ENCODE assay signal across 18 cellular contexts in the genomic region with DNA sequence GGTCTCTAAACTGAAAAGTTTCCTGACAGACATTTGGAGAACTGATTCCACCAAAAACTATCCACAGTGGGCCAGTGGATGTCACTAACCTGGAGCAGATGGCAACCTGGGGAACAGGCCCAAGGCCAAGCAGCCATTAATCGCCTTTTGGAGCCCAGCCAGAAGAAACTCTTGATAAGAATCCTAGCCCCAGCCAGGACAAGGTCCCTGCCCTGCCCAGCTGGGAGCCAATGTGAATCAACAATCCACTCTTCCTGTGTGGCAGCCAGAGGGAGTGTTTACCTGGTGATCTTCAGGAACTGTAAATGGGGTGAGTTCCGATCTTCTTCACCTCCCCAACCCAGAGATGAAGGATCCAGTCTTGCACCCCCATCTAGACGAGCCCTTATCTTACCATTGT. TPM values are rescaled to one million over a fixed set of nuclear protein-coding genes. Genes with fewer than 3 reads are reported as not detected.
DNase-seq lines count a peak whose midpoint lies in the region; ATAC-seq, FAIRE-seq and TF ChIP-seq lines count a peak whose summit lies in the region.
"Had no signal": no experiment of that assay in that cellular context is flagged by ENCODE, and none has a peak within 500 bp of the region (broad histone marks: within the 10 kb centered on the region; RNA-seq: fewer than 3 reads in every experiment).

No MANE protein-coding gene starts in this region.

- H3K56ac ChIP-seq in IMR-90 (ENCODE audit: extremely low read depth, insufficient read depth, low read length): no peak overlapping the region
- no peak overlapping the region for H3K56ac ChIP-seq in H1 (replicated peaks; ENCODE audit: insufficient read length, low read depth, low read length)

- FAIRE-seq in H1 (lab: Jason Lieb, UNC) (no peak), pancreas (lab: Jason Lieb, UNC) (no peak)
- FAIRE-seq: GM19239 had no signal

- H3K23me2 ChIP-seq in H1 (ENCODE audit: low read depth, low read length): no peaks in the 10 kb centered on the region

- H3K4me2 ChIP-seq in IMR-90 (ENCODE audit: low read depth, low read length) (no peak overlapping the region), H1 (ENCODE audit: insufficient read depth in 1 of 2, low read depth in 2 of 2, low read length in 2 of 2) (no peak overlapping the region)
- H3K4me2 ChIP-seq: KMS-11, PC-9 had no signal

- H3K4me1 ChIP-seq in IMR-90 (ENCODE audit: control insufficient read depth, insufficient read depth, low read length): peaks cover 12% of the 10 kb centered on the region
- H3K4me1 ChIP-seq in H1 (replicated peaks in 1 of 4; ENCODE audit: control insufficient read depth in 3 of 4, insufficient read depth in 4 of 4, low read length in 3 of 4): peaks cover under 1 to 4% (median 2%) of the 10 kb centered on the region in 4 experiments; a peak in 4 of 7 replicates
- H3K4me1 ChIP-seq in pancreas: peaks cover 0 to 4% (median 0%) of the 10 kb centered on the region in 3 donors
- peaks cover 10% of the 10 kb centered on the region for H3K4me1 ChIP-seq in lower lobe of right lung
- H3K4me1 ChIP-seq in uterus: no peaks in the 10 kb centered on the region

- no peak overlapping the region for H3K27ac Mint-ChIP-seq in activated naive CD4-positive, alpha-beta T cell treated with anti-CD3 and anti-CD28 coated beads, Interleukin-2, amount 10 ng/mL, durations not matched to agents 7 days and 5 days
- H3K27ac Mint-ChIP-seq: CD4-positive, alpha-beta T cell had no signal

- no peak overlapping the region for H3K9ac ChIP-seq in IMR-90 (ENCODE audit: low read depth, low read length)
- H3K9ac ChIP-seq in H1 (replicated peaks in 1 of 4; ENCODE audit: extremely low read depth in 1 of 4, low read depth in 3 of 4, low read length in 3 of 4): no peak overlapping the region
- H3K9ac ChIP-seq: KMS-11 had no signal

- H2BK20ac ChIP-seq in IMR-90 (ENCODE audit: low read depth, low read length): peak overlapping the region; percentile 28; the same call in 1 of the 2 replicates
- H2BK20ac ChIP-seq in H1 (ENCODE audit: low read length): peak overlapping the region; percentile 55; the same call in 1 of the 2 replicates

- H3K27me3 ChIP-seq in IMR-90 (ENCODE audit: control insufficient read depth, insufficient read depth, low read length): no peaks in the 10 kb centered on the region
- no peaks in the 10 kb centered on the region for H3K27me3 ChIP-seq in H1 (replicated peaks in 1 of 4; ENCODE audit: control insufficient read depth in 3 of 4, extremely low read depth in 1 of 4, insufficient read depth in 3 of 4, low read length in 3 of 4)
- no peaks in the 10 kb centered on the region for H3K27me3 ChIP-seq in pancreas
- H3K27me3 ChIP-seq in lower lobe of right lung (ENCODE audit: low read depth): no peaks in the 10 kb centered on the region
- H3K27me3 ChIP-seq in uterus: no peaks in the 10 kb centered on the region

- dilution Hi-C loops in IMR-90 (cut with HindIII; ENCODE audit: low sequenced_read_pairs, unreplicated experiment): no loop called here

- in situ Hi-C loops in IMR-90 (cut with MboI; ENCODE audit: low sequenced_read_pairs): no loop called here

- H2BK120ac ChIP-seq in IMR-90 (ENCODE audit: low read depth, low read length) (peak overlapping the region; percentile 36; the same call in 1 of the 2 replicates), H1 (replicated peaks; ENCODE audit: low read depth, low read length) (no peak overlapping the region)

- no peak overlapping the region for H2BK5ac ChIP-seq in IMR-90 (ENCODE audit: low read depth, low read length, poor library complexity, severe bottlenecking)
- no peak overlapping the region for H2BK5ac ChIP-seq in H1 (ENCODE audit: low read depth, low read length)

- no peak for TF ChIP-seq CTCF in IMR-90 (conservative IDR thresholded peaks at IDR 0.05; ENCODE audit: low read depth, low read length)
- TF ChIP-seq CTCF in H1 (IDR thresholded peaks at IDR 0.05; ENCODE audit: control extremely low read depth in 1 of 3, insufficient read depth in 1 of 3, low read depth in 1 of 3, low read length in 3 of 3): no peak
- no peak for TF ChIP-seq CTCF in pancreas (IDR thresholded peaks at IDR 0.05)
- no peak for TF ChIP-seq CTCF in lower lobe of right lung (IDR thresholded peaks at IDR 0.05)
- TF ChIP-seq CTCF in uterus (IDR thresholded peaks at IDR 0.05): no peak

- H2AK5ac ChIP-seq in IMR-90 (ENCODE audit: low read depth, low read length): peak overlapping the region; percentile 66
- no peak overlapping the region for H2AK5ac ChIP-seq in H1 (ENCODE audit: low read depth, low read length)

- H4K5ac ChIP-seq in IMR-90 (ENCODE audit: low read depth, low read length): no peak overlapping the region
- no peak overlapping the region for H4K5ac ChIP-seq in H1 (ENCODE audit: insufficient read length, low read depth, low read length)

- no peak overlapping the region for H2BK12ac ChIP-seq in H1 (ENCODE audit: low read depth, low read length)

- H3K18ac ChIP-seq in IMR-90 (ENCODE audit: low read depth, low read length): no peak overlapping the region
- no peak overlapping the region for H3K18ac ChIP-seq in H1 (ENCODE audit: extremely low read depth, low read length)

- H3K79me1 ChIP-seq in IMR-90 (ENCODE audit: low read depth in 1 of 2, low read length in 2 of 2) (no peaks in the 10 kb centered on the region), H1 (ENCODE audit: low read depth, low read length) (no peaks in the 10 kb centered on the region)

- no peak overlapping the region for H3K27ac ChIP-seq in IMR-90 (ENCODE audit: insufficient read depth, low read length)
- H3K27ac ChIP-seq in H1 (ENCODE audit: low read depth, low read length): no peak overlapping the region
- H3K27ac ChIP-seq in pancreas: peak overlapping the region in 1 of 4 donors; percentile 6
- H3K27ac ChIP-seq in lower lobe of right lung: no peak overlapping the region
- H3K27ac ChIP-seq in uterus: no peak overlapping the region
- H3K27ac ChIP-seq: HL-60, KMS-11, PC-9 had no signal

- H2AK9ac ChIP-seq in IMR-90 (replicated peaks; ENCODE audit: low read depth, low read length, poor library complexity): no peak overlapping the region

- H3K14ac ChIP-seq in IMR-90 (replicated peaks; ENCODE audit: low read depth, low read length) (no peak overlapping the region), H1 (ENCODE audit: insufficient read length) (no peak overlapping the region)

- no peak for TF ChIP-seq EP300 in H1 (IDR thresholded peaks at IDR 0.05; ENCODE audit: borderline replicate concordance in 1 of 2, low read depth in 2 of 2, low read length in 2 of 2)

- intact Hi-C loops in IMR-90 (cut with micrococcal nuclease) (no loop called here), pancreas (cut with DNase I) (no loop called here), lower lobe of right lung (cut with DNase I) (no loop called here), uterus (cut with DNase I; ENCODE audit: low total_unique reads) (no loop called here)

- 0 out of 2 replicates have a peak overlapping the region, but pooled peaks have one; percentile 27 for H4K91ac ChIP-seq in IMR-90 (ENCODE audit: insufficient read depth, low read depth, low read length)
- H4K91ac ChIP-seq in H1 (replicated peaks; ENCODE audit: insufficient read length, low read length): no peak overlapping the region

- no peaks in the 10 kb centered on the region for H4K20me1 ChIP-seq in IMR-90 (ENCODE audit: insufficient read depth, low read length)
- no peaks in the 10 kb centered on the region for H4K20me1 ChIP-seq in H1 (replicated peaks in 1 of 2; ENCODE audit: control insufficient read depth in 1 of 2, insufficient read depth in 2 of 2, low read length in 2 of 2)

- no peaks in the 10 kb centered on the region for H3K79me2 ChIP-seq in H1 (ENCODE audit: control insufficient read depth in 1 of 2, insufficient read depth in 2 of 2, low read length in 2 of 2)

- no peak overlapping the region for H3K4me3 ChIP-seq in IMR-90 (ENCODE audit: insufficient read depth, low read depth, low read length)
- no peak overlapping the region for H3K4me3 ChIP-seq in H1 (ENCODE audit: extremely low read depth in 1 of 4, insufficient read depth in 2 of 4, low read depth in 3 of 4, low read length in 4 of 4)
- no peak overlapping the region for H3K4me3 ChIP-seq in pancreas
- no peak overlapping the region for H3K4me3 ChIP-seq in lower lobe of right lung
- no peak overlapping the region for H3K4me3 ChIP-seq in uterus
- H3K4me3 ChIP-seq: PC-9 had no signal

- H3K9me3 ChIP-seq in IMR-90 (ENCODE audit: control insufficient read depth, insufficient read depth, low read length) (peaks cover 4% of the 10 kb centered on the region; the same call in 1 of the 2 replicates), H1 (ENCODE audit: insufficient read depth in 2 of 2, low read depth in 1 of 2, low read length in 1 of 2) (no peaks in the 10 kb centered on the region), pancreas (no peaks in the 10 kb centered on the region), lower lobe of right lung (no peaks in the 10 kb centered on the region), uterus (no peaks in the 10 kb centered on the region)

- DNase-seq in IMR-90 (no peak), NCI-H82 (lab: John Stamatoyannopoulos, UW) (peak; percentile 63), H1 (ENCODE audit: low read depth in 1 of 2, low spot score in 2 of 2) (no peak), pancreas (peak in 5 of 6 donors; percentile 64 to 79 (median 72)), lower lobe of right lung (no peak), uterus (no peak)
- no peak for DNase-seq in activated naive CD4-positive, alpha-beta T cell treated with anti-CD3 and anti-CD28 coated beads, Interleukin-2, amount 10 ng/mL, durations not matched to agents 7 days and 5 days
- DNase-seq: CD4-positive, alpha-beta T cell; GF-D8; HCEC 1CT; MM.1S; NCI-H1105 treated with DMSO at 0.1 percent for 48 hours; NCI-H2029 treated with DMSO at 0.1 percent for 48 hours had no signal

- peaks cover 14% of the 10 kb centered on the region for H3K9me3 Mint-ChIP-seq in activated naive CD4-positive, alpha-beta T cell treated with anti-CD3 and anti-CD28 coated beads, Interleukin-2, amount 10 ng/mL, durations not matched to agents 7 days and 5 days

- CTCF ChIA-PET in IMR-90 (lab: Yijun Ruan, JAX): no interaction called here
- CTCF ChIA-PET in H1 (lab: Charles Lee; ENCODE audit: partially characterized antibody): interaction anchor here (1.2 to 6.3 kb wide), 3 partner anchors 13 to 28 kb away, joined by 3 to 31 read pairs (median 5); partner anchors contain the start of gene IGSF23
- CTCF ChIA-PET in activated naive CD4-positive, alpha-beta T cell treated with anti-CD3 and anti-CD28 coated beads, Interleukin-2, amount 10 ng/mL, durations not matched to agents 7 days and 5 days (lab: Charles Lee): no interaction called here

- no peak for TF ChIP-seq POLR2A in IMR-90 (IDR thresholded peaks at IDR 0.05; ENCODE audit: low read depth, low read length)
- no peak for TF ChIP-seq POLR2A in H1 (IDR thresholded peaks at IDR 0.05; ENCODE audit: control extremely low read depth in 1 of 2, low read depth in 2 of 2, low read length in 2 of 2)
- TF ChIP-seq POLR2A in uterus (IDR thresholded peaks at IDR 0.05): no peak

- H3K4me1 Mint-ChIP-seq in activated naive CD4-positive, alpha-beta T cell treated with anti-CD3 and anti-CD28 coated beads, Interleukin-2, amount 10 ng/mL, durations not matched to agents 7 days and 5 days: no peaks in the 10 kb centered on the region

- ATAC-seq in IMR-90 (ENCODE audit: low read depth): no peak
- ATAC-seq in pancreas: peak; percentile 58 to 85 (median 78)
- no peak for ATAC-seq in lower lobe of right lung
- ATAC-seq: SK-N-SH treated with all-trans-retinoic acid at 6 μM for 48 hours had no signal

- H3K23ac ChIP-seq in IMR-90 (ENCODE audit: low read depth, low read length): no peak overlapping the region
- no peak overlapping the region for H3K23ac ChIP-seq in H1 (ENCODE audit: insufficient read length)

- H3K4me3 Mint-ChIP-seq in activated naive CD4-positive, alpha-beta T cell treated with anti-CD3 and anti-CD28 coated beads, Interleukin-2, amount 10 ng/mL, durations not matched to agents 7 days and 5 days: no peak overlapping the region
- H3K4me3 Mint-ChIP-seq: CD4-positive, alpha-beta T cell had no signal

- H4K8ac ChIP-seq in IMR-90 (ENCODE audit: low read depth in 2 of 2, low read length in 2 of 2): no peak overlapping the region
- H4K8ac ChIP-seq in H1 (ENCODE audit: extremely low read depth, insufficient read depth, low read length): no peak overlapping the region

- H3K4ac ChIP-seq in IMR-90 (ENCODE audit: low read depth, low read length) (peak overlapping the region; percentile 45), H1 (replicated peaks; ENCODE audit: insufficient read length, low read depth, low read length) (no peak overlapping the region)

- H3K36me3 Mint-ChIP-seq in activated naive CD4-positive, alpha-beta T cell treated with anti-CD3 and anti-CD28 coated beads, Interleukin-2, amount 10 ng/mL, durations not matched to agents 7 days and 5 days: no peaks in the 10 kb centered on the region

- BruUV-seq in IMR-90 (replicated peaks; lab: Mats Ljungman, UMichigan): no TSS peak

- WGBS in IMR-90 (ENCODE audit: extremely low coverage in 2 of 2, insufficient read length in 1 of 2), 2 experiments: 67% methylated on average over 1 of the region's 3 CpGs; no CpG with 5 or more reads in 1 of the 2 experiments
- WGBS in H1 (ENCODE audit: extremely low coverage in 1 of 2, insufficient coverage in 1 of 2, insufficient read length in 1 of 2, insufficient replicate concordance in 2 of 2, low coverage in 1 of 2, low lambda C conversion rate in 2 of 2, missing lambda C conversion rate in 1 of 2), 2 experiments: 90% methylated on average over 2 of the region's 3 CpGs; no CpG with 5 or more reads in 1 of the 2 experiments
- WGBS in pancreas, 2 donors: 18 to 33% methylated on average over 3 of the region's 3 CpGs

- peaks cover 20% of the 10 kb centered on the region for H3K27me3 Mint-ChIP-seq in activated naive CD4-positive, alpha-beta T cell treated with anti-CD3 and anti-CD28 coated beads, Interleukin-2, amount 10 ng/mL, durations not matched to agents 7 days and 5 days

- peaks cover 5% of the 10 kb centered on the region for H3K9me1 ChIP-seq in IMR-90 (ENCODE audit: insufficient read depth, low read length)

- TF ChIP-seq RAD21 in IMR-90 (IDR thresholded peaks at IDR 0.05; ENCODE audit: low read length): no peak
- no peak for TF ChIP-seq RAD21 in H1 (IDR thresholded peaks at IDR 0.05 in 1 of 2, conservative IDR thresholded peaks at IDR 0.05 in 1 of 2; ENCODE audit: low read depth in 2 of 2, low read length in 2 of 2)

- POLR2A ChIA-PET in IMR-90 (lab: Charles Lee; ENCODE audit: unreplicated experiment): no interaction called here
- POLR2A ChIA-PET in H1 (lab: Charles Lee; ENCODE audit: partially characterized antibody): no interaction called here

- H2BK15ac ChIP-seq in IMR-90 (ENCODE audit: low read depth, low read length) (peak overlapping the region; percentile 46; the same call in 1 of the 3 replicates), H1 (ENCODE audit: low read length) (no peak overlapping the region)

- H2AFZ ChIP-seq in IMR-90 (replicated peaks; ENCODE audit: low read length, poor library complexity) (no peak overlapping the region), H1 (ENCODE audit: low read length) (no peak overlapping the region)
- H2AFZ ChIP-seq: PC-9 had no signal

- no peaks in the 10 kb centered on the region for H3K36me3 ChIP-seq in IMR-90 (ENCODE audit: control insufficient read depth, insufficient read depth, low read length)
- H3K36me3 ChIP-seq in H1 (ENCODE audit: control insufficient read depth in 2 of 4, insufficient read depth in 4 of 4, low read length in 3 of 4): no peaks in the 10 kb centered on the region
- H3K36me3 ChIP-seq in pancreas: no peaks in the 10 kb centered on the region
- H3K36me3 ChIP-seq in lower lobe of right lung: no peaks in the 10 kb centered on the region
- no peaks in the 10 kb centered on the region for H3K36me3 ChIP-seq in uterus

RNA-seq across cellular contexts. Expression of gene IGSF23, which starts 14.5 kb away (rescaled TPM):
- under 0.01 TPM in 1 of 2 replicates, not detected in the other for total RNA-seq in IMR-90 (2012; rRNA removed)
- polyA plus RNA-seq in IMR-90 (2012; rRNA removed): 0.26 and 0.27 TPM in 2 replicates
- polyA plus RNA-seq in IMR-90 (2012; cell fraction: cytosol; rRNA removed): 0.15 and 0.22 TPM in 2 replicates
- 0.14 TPM in 1 of 2 replicates, not detected in the other for polyA plus RNA-seq in IMR-90 (2012; cell fraction: nucleus; rRNA removed; ENCODE audit: low replicate concordance)
- not detected in 2 replicates for total RNA-seq in H1 (2021; fragmentation: NEBNext Ultra II Directional; extraction: Animal tissue kit (Norgen Biotek cat#: 25700))
- not detected in 2 replicates for polyA plus RNA-seq in H1 (2011; rRNA removed)
- not detected for polyA plus RNA-seq in H1 (2011; cell fraction: cytosol; rRNA removed)
- not detected for polyA plus RNA-seq in H1 (2011; cell fraction: nucleus; rRNA removed)
- not detected in 4 replicates for polyA plus RNA-seq in H1 (2012, experiment 1 of 2)
- not detected for polyA plus RNA-seq in H1 (2012, experiment 2 of 2)
- not detected for polyA plus RNA-seq in H1 (2013, experiment 1 of 2)
- polyA plus RNA-seq in H1 (2013, experiment 2 of 2): not detected
- not detected in 2 replicates for polyA minus RNA-seq in H1 (2011; rRNA and poly(A)+ RNA removed)
- not detected for polyA minus RNA-seq in H1 (2011; cell fraction: cytosol; rRNA and poly(A)+ RNA removed)
- polyA minus RNA-seq in H1 (2011; cell fraction: nucleus; rRNA and poly(A)+ RNA removed): not detected
- total RNA-seq in pancreas: 1 to 10 TPM in 4 of 6 donors, under 1 TPM in 2; 0.43 to 1.3 (median 1.3) TPM
- polyA plus RNA-seq in pancreas: 1 to 10 TPM; 1.1 TPM
- total RNA-seq in lower lobe of right lung: not detected
- not detected for total RNA-seq in uterus
- total RNA-seq: CD4-positive, alpha-beta T cell; PC-9 had no signal

RNA-seq across cellular contexts. Expression of gene PVR, which starts 44.8 kb away (rescaled TPM):
- total RNA-seq in IMR-90 (2012; rRNA removed) (93.0 and 106 TPM in 2 replicates), pancreas (10 to 100 TPM in 5 of 6 donors, 1 to 10 TPM in 1; 9.3 to 19.8 (median 14.8) TPM), lower lobe of right lung (35.0 TPM), uterus (10 to 100 TPM in 3 of 4 donors, 1 to 10 TPM in 1; 7.9 to 45.3 (median 28.0) TPM)
- polyA plus RNA-seq in IMR-90 (2012; rRNA removed) (117 and 122 TPM in 2 replicates), H1 (2011; rRNA removed) (14.8 and 16.9 TPM in 2 replicates), pancreas (10 to 100 TPM; 25.2 to 28.8 TPM)
- polyA plus RNA-seq in IMR-90 (2012; cell fraction: cytosol; rRNA removed): 62.8 and 141 TPM in 2 replicates
- polyA plus RNA-seq in IMR-90 (2012; cell fraction: nucleus; rRNA removed; ENCODE audit: low replicate concordance): 130 and 154 TPM in 2 replicates
- total RNA-seq in H1 (2021; fragmentation: NEBNext Ultra II Directional; extraction: Animal tissue kit (Norgen Biotek cat#: 25700)): 13.3 and 14.1 TPM in 2 replicates
- 14.8 TPM for polyA plus RNA-seq in H1 (2011; cell fraction: cytosol; rRNA removed)
- 25.2 TPM for polyA plus RNA-seq in H1 (2011; cell fraction: nucleus; rRNA removed)
- polyA plus RNA-seq in H1 (2012, experiment 1 of 2): 10.3 to 14.0 TPM (median 11.6 TPM) in 4 replicates
- polyA plus RNA-seq in H1 (2012, experiment 2 of 2): 6.8 TPM
- polyA plus RNA-seq in H1 (2013, experiment 1 of 2): 12.7 TPM
- polyA plus RNA-seq in H1 (2013, experiment 2 of 2): 13.7 TPM
- polyA minus RNA-seq in H1 (2011; rRNA and poly(A)+ RNA removed): 22.1 and 22.5 TPM in 2 replicates
- 9.8 TPM for polyA minus RNA-seq in H1 (2011; cell fraction: cytosol; rRNA and poly(A)+ RNA removed)
- 27.4 TPM for polyA minus RNA-seq in H1 (2011; cell fraction: nucleus; rRNA and poly(A)+ RNA removed)

Comparison
In these comparisons a context has a peak if more than half of its experiments do, and no peak if none do; other contexts are left out.
1. ATAC-seq: peak in pancreas (4 of 4); none in IMR-90 (single experiment) and lower lobe of right lung (0 of 2).
2. DNase-seq: peak in NCI-H82 (single experiment) and pancreas (5 of 6); none in IMR-90 (single experiment), H1 (0 of 2), lower lobe of right lung (single experiment), uterus (0 of 2) and activated naive CD4-positive, alpha-beta T cell treated with anti-CD3 and anti-CD28 coated beads, Interleukin-2, amount 10 ng/mL, durations not matched to agents 7 days and 5 days (single experiment).